1 cellular context compared by ENCODE assay signal in genomic region chr17:48542956-48543853, GRCh38.
A peak's percentile ranks its signal among the peaks of the same experiment; 100 is the strongest.
TF ChIP-seq lines count a peak whose summit lies in the region.

No MANE protein-coding gene starts in this region.

TF ChIP-seq in K562, 482 proteins besides CTCF, POLR2A, EP300 and RAD21 (continued from another document and continues in another):
- TF ChIP-seq, protein P1, sequence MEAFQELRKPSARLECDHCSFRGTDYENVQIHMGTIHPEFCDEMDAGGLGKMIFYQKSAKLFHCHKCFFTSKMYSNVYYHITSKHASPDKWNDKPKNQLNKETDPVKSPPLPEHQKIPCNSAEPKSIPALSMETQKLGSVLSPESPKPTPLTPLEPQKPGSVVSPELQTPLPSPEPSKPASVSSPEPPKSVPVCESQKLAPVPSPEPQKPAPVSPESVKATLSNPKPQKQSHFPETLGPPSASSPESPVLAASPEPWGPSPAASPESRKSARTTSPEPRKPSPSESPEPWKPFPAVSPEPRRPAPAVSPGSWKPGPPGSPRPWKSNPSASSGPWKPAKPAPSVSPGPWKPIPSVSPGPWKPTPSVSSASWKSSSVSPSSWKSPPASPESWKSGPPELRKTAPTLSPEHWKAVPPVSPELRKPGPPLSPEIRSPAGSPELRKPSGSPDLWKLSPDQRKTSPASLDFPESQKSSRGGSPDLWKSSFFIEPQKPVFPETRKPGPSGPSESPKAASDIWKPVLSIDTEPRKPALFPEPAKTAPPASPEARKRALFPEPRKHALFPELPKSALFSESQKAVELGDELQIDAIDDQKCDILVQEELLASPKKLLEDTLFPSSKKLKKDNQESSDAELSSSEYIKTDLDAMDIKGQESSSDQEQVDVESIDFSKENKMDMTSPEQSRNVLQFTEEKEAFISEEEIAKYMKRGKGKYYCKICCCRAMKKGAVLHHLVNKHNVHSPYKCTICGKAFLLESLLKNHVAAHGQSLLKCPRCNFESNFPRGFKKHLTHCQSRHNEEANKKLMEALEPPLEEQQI (IDR thresholded peaks at IDR 0.05), result no peak
- TF ChIP-seq RBM25 (IDR thresholded peaks at IDR 0.05; ENCODE audit: low read depth, low read length, severe bottlenecking) (no peak), ZNF124 (CRISPR knock-in tag; IDR thresholded peaks at IDR 0.05) (no peak), ZNF449 (CRISPR knock-in tag; IDR thresholded peaks at IDR 0.05) (no peak), ETV1 (tag; conservative IDR thresholded peaks at IDR 0.05; ENCODE audit: low read depth) (no peak), CXXC5 (CRISPR knock-in tag; IDR thresholded peaks at IDR 0.05) (no peak; the same call in 1 of the 2 replicates), MBD1 (CRISPR knock-in tag; IDR thresholded peaks at IDR 0.05) (no peak), NELFE (IDR thresholded peaks at IDR 0.05; ENCODE audit: insufficient read depth, insufficient read length) (no peak), ATF1 (CRISPR knock-in tag; IDR thresholded peaks at IDR 0.05) (no peak), ATF1 (tag; IDR thresholded peaks at IDR 0.05) (0 out of 2 replicates have a peak, but pooled peaks have one; percentile 11), NONO (IDR thresholded peaks at IDR 0.05; ENCODE audit: low read depth in 2 of 2, low read length in 1 of 2) (no peak), SMARCA4 (IDR thresholded peaks at IDR 0.05) (no peak), U2AF2 (optimal IDR thresholded peaks at IDR 0.05; ENCODE audit: low read depth, low read length) (no peak), CTBP1 (IDR thresholded peaks at IDR 0.05; ENCODE audit: borderline replicate concordance) (no peak), GABPB2 (CRISPR knock-in tag; conservative IDR thresholded peaks at IDR 0.05) (no peak), SOX6 (IDR thresholded peaks at IDR 0.05) (no peak), CBFB (CRISPR knock-in tag; IDR thresholded peaks at IDR 0.05) (no peak), MCM5 (IDR thresholded peaks at IDR 0.05; ENCODE audit: low read depth) (no peak), HDAC2 (IDR thresholded peaks at IDR 0.05) (no peak), IRF1 (CRISPR knock-in tag; IDR thresholded peaks at IDR 0.05; ENCODE audit: borderline replicate concordance) (no peak), PML (IDR thresholded peaks at IDR 0.05; ENCODE audit: low read length) (no peak), CEBPZ (IDR thresholded peaks at IDR 0.05; ENCODE audit: borderline replicate concordance, low read depth, low read length) (no peak), SRSF3 (IDR thresholded peaks at IDR 0.05; ENCODE audit: insufficient read depth, low read length) (peak; percentile 98; the same call in 1 of the 2 replicates), NR2F6 (CRISPR knock-in tag; IDR thresholded peaks at IDR 0.05) (no peak), BHLHE40 (IDR thresholded peaks at IDR 0.05; ENCODE audit: low read length) (no peak), YBX1 (IDR thresholded peaks at IDR 0.05) (no peak), THAP7 (CRISPR knock-in tag; IDR thresholded peaks at IDR 0.05) (no peak), ZNF3 (CRISPR knock-in tag; IDR thresholded peaks at IDR 0.05) (no peak), ZNF696 (CRISPR knock-in tag; conservative IDR thresholded peaks at IDR 0.05) (no peak), ZNF644 (tag; IDR thresholded peaks at IDR 0.05; ENCODE audit: low read depth) (no peak), UBTF (IDR thresholded peaks at IDR 0.05; ENCODE audit: borderline replicate concordance in 1 of 2, low read depth in 2 of 2, low read length in 2 of 2) (peak; percentile 95 to 96), TEAD4 (IDR thresholded peaks at IDR 0.05; ENCODE audit: low read length) (no peak), TEAD4 (CRISPR knock-in tag; IDR thresholded peaks at IDR 0.05; ENCODE audit: borderline replicate concordance) (no peak), DMBX1 (CRISPR knock-in tag; IDR thresholded peaks at IDR 0.05; ENCODE audit: borderline replicate concordance) (0 out of 2 replicates have a peak, but pooled peaks have one; percentile 16), NUFIP1 (IDR thresholded peaks at IDR 0.05; ENCODE audit: partially characterized antibody) (no peak), DPF2 (IDR thresholded peaks at IDR 0.05) (no peak), MTA2 (IDR thresholded peaks at IDR 0.05; ENCODE audit: low read depth) (no peak), SETDB1 (IDR thresholded peaks at IDR 0.05; ENCODE audit: low read length) (no peak), ARID1B (IDR thresholded peaks at IDR 0.05) (no peak), DACH1 (IDR thresholded peaks at IDR 0.05; ENCODE audit: partially characterized antibody) (no peak), MEF2A (IDR thresholded peaks at IDR 0.05; ENCODE audit: control insufficient read depth, low read depth, low read length) (no peak), TCF7L2 (IDR thresholded peaks at IDR 0.05; ENCODE audit: low read depth, low read length) (no peak), FUS (optimal IDR thresholded peaks at IDR 0.05; ENCODE audit: low read depth, low read length) (no peak)
- TF ChIP-seq, protein P2, sequence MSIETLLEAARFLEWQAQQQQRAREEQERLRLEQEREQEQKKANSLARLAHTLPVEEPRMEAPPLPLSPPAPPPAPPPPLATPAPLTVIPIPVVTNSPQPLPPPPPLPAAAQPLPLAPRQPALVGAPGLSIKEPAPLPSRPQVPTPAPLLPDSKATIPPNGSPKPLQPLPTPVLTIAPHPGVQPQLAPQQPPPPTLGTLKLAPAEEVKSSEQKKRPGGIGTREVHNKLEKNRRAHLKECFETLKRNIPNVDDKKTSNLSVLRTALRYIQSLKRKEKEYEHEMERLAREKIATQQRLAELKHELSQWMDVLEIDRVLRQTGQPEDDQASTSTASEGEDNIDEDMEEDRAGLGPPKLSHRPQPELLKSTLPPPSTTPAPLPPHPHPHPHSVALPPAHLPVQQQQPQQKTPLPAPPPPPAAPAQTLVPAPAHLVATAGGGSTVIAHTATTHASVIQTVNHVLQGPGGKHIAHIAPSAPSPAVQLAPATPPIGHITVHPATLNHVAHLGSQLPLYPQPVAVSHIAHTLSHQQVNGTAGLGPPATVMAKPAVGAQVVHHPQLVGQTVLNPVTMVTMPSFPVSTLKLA (conservative IDR thresholded peaks at IDR 0.05), result no peak
- TF ChIP-seq, protein P3, sequence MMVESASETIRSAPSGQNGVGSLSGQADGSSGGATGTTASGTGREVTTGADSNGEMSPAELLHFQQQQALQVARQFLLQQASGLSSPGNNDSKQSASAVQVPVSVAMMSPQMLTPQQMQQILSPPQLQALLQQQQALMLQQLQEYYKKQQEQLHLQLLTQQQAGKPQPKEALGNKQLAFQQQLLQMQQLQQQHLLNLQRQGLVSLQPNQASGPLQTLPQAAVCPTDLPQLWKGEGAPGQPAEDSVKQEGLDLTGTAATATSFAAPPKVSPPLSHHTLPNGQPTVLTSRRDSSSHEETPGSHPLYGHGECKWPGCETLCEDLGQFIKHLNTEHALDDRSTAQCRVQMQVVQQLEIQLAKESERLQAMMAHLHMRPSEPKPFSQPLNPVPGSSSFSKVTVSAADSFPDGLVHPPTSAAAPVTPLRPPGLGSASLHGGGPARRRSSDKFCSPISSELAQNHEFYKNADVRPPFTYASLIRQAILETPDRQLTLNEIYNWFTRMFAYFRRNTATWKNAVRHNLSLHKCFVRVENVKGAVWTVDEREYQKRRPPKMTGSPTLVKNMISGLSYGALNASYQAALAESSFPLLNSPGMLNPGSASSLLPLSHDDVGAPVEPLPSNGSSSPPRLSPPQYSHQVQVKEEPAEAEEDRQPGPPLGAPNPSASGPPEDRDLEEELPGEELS (CRISPR knock-in tag; IDR thresholded peaks at IDR 0.05; ENCODE audit: borderline replicate concordance), result no peak
- TF ChIP-seq, protein P4, sequence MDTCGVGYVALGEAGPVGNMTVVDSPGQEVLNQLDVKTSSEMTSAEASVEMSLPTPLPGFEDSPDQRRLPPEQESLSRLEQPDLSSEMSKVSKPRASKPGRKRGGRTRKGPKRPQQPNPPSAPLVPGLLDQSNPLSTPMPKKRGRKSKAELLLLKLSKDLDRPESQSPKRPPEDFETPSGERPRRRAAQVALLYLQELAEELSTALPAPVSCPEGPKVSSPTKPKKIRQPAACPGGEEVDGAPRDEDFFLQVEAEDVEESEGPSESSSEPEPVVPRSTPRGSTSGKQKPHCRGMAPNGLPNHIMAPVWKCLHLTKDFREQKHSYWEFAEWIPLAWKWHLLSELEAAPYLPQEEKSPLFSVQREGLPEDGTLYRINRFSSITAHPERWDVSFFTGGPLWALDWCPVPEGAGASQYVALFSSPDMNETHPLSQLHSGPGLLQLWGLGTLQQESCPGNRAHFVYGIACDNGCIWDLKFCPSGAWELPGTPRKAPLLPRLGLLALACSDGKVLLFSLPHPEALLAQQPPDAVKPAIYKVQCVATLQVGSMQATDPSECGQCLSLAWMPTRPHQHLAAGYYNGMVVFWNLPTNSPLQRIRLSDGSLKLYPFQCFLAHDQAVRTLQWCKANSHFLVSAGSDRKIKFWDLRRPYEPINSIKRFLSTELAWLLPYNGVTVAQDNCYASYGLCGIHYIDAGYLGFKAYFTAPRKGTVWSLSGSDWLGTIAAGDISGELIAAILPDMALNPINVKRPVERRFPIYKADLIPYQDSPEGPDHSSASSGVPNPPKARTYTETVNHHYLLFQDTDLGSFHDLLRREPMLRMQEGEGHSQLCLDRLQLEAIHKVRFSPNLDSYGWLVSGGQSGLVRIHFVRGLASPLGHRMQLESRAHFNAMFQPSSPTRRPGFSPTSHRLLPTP (IDR thresholded peaks at IDR 0.05; ENCODE audit: borderline replicate concordance, extremely low read depth, insufficient read length), result no peak
